In genomic region chr2:47520825-47521665, GRCh38 we compare ENCODE assay signal across 1 cellular context.
TF ChIP-seq lines count a peak whose summit lies in the region.

No MANE protein-coding gene starts in this region.

TF ChIP-seq in SK-N-SH, 30 proteins besides CTCF, POLR2A, EP300 and RAD21 (continued from another document):
- no peak for TF ChIP-seq ZBTB33 (IDR thresholded peaks at IDR 0.05; ENCODE audit: borderline replicate concordance, low read depth)
- TF ChIP-seq EZH2phosphoT487 (IDR thresholded peaks at IDR 0.05; ENCODE audit: borderline replicate concordance, low read depth) = no peak
- peak; percentile 85 for TF ChIP-seq MAX (IDR thresholded peaks at IDR 0.05; ENCODE audit: low read depth)
- TF ChIP-seq TAF1 (IDR thresholded peaks at IDR 0.05; ENCODE audit: borderline replicate concordance, low read depth, low read length) = no peak
- TF ChIP-seq TEAD4 (IDR thresholded peaks at IDR 0.05; ENCODE audit: borderline replicate concordance, insufficient read depth) = no peak
- TF ChIP-seq REST (IDR thresholded peaks at IDR 0.05; ENCODE audit: low read depth, low read length) = 0 out of 2 replicates have a peak, but pooled peaks have one; percentile 27
TF ChIP-seq in SK-N-SH: peak in this region for 8.
